9 cellular contexts compared by ENCODE assay signal in genomic region chr3:58111513-58112184, GRCh38.
A peak's percentile ranks its signal among the peaks of the same experiment; 100 is the strongest.
DNase-seq lines count a peak whose midpoint lies in the region; ATAC-seq, FAIRE-seq and TF ChIP-seq lines count a peak whose summit lies in the region.
"Had no signal": no experiment of that assay in that cellular context is flagged by ENCODE, and none has a peak within 500 bp of the region (broad histone marks: within the 10 kb centered on the region; RNA-seq: fewer than 3 reads in every experiment).

No MANE protein-coding gene starts in this region.

- H3K27ac Mint-ChIP-seq in naive B cell: peak overlapping the region in 4 of 6 donors; percentile 59 to 91 (median 78)

- no peaks in the 10 kb centered on the region for H3K27me3 Mint-ChIP-seq in naive B cell

- no peaks in the 10 kb centered on the region for H3K9me3 Mint-ChIP-seq in naive B cell

- no peaks in the 10 kb centered on the region for H3K9me3 ChIP-seq in Peyer's patch

- TF ChIP-seq CTCF in GM10266 (IDR thresholded peaks at IDR 0.05; ENCODE audit: control insufficient read depth, insufficient read depth, low read depth, missing control alignments): no peak
- TF ChIP-seq CTCF in Peyer's patch (IDR thresholded peaks at IDR 0.05): no peak
- no peak for TF ChIP-seq CTCF in brain microvascular endothelial cell (IDR thresholded peaks at IDR 0.05; ENCODE audit: low read depth, low read length, missing control alignments)

- peak overlapping the region in 2 of 8 donors; percentile 22 to 47 for H3K4me3 Mint-ChIP-seq in naive B cell

- H3K27ac ChIP-seq in Peyer's patch (peak overlapping the region in 2 of 4 donors; percentile 33 to 65), brain microvascular endothelial cell (no peak overlapping the region)

- H3K27me3 ChIP-seq in Peyer's patch: no peaks in the 10 kb centered on the region
- H3K27me3 ChIP-seq in brain microvascular endothelial cell (replicated peaks): no peaks in the 10 kb centered on the region

- in situ Hi-C loops in brain microvascular endothelial cell (cut with HindIII; ENCODE audit: low pct_ligation_motif_present, low sequenced_read_pairs): no loop called here

- H3K4me1 Mint-ChIP-seq in naive B cell: peaks cover 23 to 29% (median 23%) of the 10 kb centered on the region in 3 donors

- ATAC-seq in HG02759 (IDR thresholded peaks at IDR 0.05; ENCODE audit: unreplicated experiment): peak; percentile 67
- peak in 1 of 2 donors; percentile 2 for ATAC-seq in naive B cell (ENCODE audit: low read depth in 2 of 2)

- H3K36me3 Mint-ChIP-seq in naive B cell: peaks cover 20 to 38% of the 10 kb centered on the region in 2 donors

- no peak overlapping the region for H3K4me3 ChIP-seq in Peyer's patch
- no peak overlapping the region for H3K4me3 ChIP-seq in brain microvascular endothelial cell (ENCODE audit: low read depth, low read length)

- H3K4me1 ChIP-seq in Peyer's patch: peaks cover 0 to 6% (median 2%) of the 10 kb centered on the region in 4 donors

- H3K36me3 ChIP-seq in Peyer's patch (peaks cover 0 to 98% (median 0%) of the 10 kb centered on the region in 3 donors), brain microvascular endothelial cell (replicated peaks) (peaks cover 94% of the 10 kb centered on the region)

- TF ChIP-seq POLR2A in Peyer's patch (IDR thresholded peaks at IDR 0.05): no peak

- FAIRE-seq in urothelium cell line (lab: Jason Lieb, UNC): no peak
- FAIRE-seq in RCC 7860 (lab: Jason Lieb, UNC): no peak

- DNase-seq in GM10266 (ENCODE audit: extremely low spot score) (peak; percentile 59), Peyer's patch (peak in 2 of 3 donors; percentile 72 to 75), naive B cell (no peak), brain microvascular endothelial cell (no peak), urothelium cell line (ENCODE audit: low spot score) (no peak), RCC 7860 (ENCODE audit: low spot score) (no peak)
- DNase-seq in stimulated activated CD4-positive, alpha-beta T cell treated with anti-CD3 and anti-CD28 coated beads, Interleukin-1b, Interleukin-23, amount 100 ng/mL, for 48 hours: no peak
- DNase-seq: hypothalamus had no signal

Comparison
In these comparisons a context has a peak if more than half of its experiments do, and no peak if none do; other contexts are left out.
1. DNase-seq: peak in GM10266 (single experiment) and Peyer's patch (2 of 3); none in naive B cell (single experiment), stimulated activated CD4-positive, alpha-beta T cell treated with anti-CD3 and anti-CD28 coated beads, Interleukin-1b, Interleukin-23, amount 100 ng/mL, for 48 hours (single experiment), brain microvascular endothelial cell (single experiment), urothelium cell line (single experiment) and RCC 7860 (single experiment).